ENCODE assay signal across 15 cellular contexts in genomic region chr20:60283281-60283680, GRCh38.
DNase-seq lines count a peak whose midpoint lies in the region; ATAC-seq and TF ChIP-seq lines count a peak whose summit lies in the region.
"Had no signal": no experiment of that assay in that cellular context is flagged by ENCODE, and none has a peak within 500 bp of the region (broad histone marks: within the 10 kb centered on the region; RNA-seq: fewer than 3 reads in every experiment).

No MANE protein-coding gene starts in this region.

- no peak overlapping the region for H3K4me3 Mint-ChIP-seq in GM23338
- H3K4me3 Mint-ChIP-seq in activated T-helper 1 cell treated with anti-CD3 and anti-CD28 coated beads, Interleukin-12 subunit alpha, Interleukin-12 subunit beta, Interleukin-2, Interleukin-4 antibody, amounts not matched to agents 30 ng/mL and 10 ng/mL and 1 ng/mL, durations not matched to agents 14 hours and 24 hours and 36 hours = no peak overlapping the region

- H3K4me2 ChIP-seq in GM23338 = no peak overlapping the region
- no peak overlapping the region for H3K4me2 ChIP-seq in OCI-LY7 (ENCODE audit: low read length)

- H3F3A ChIP-seq in GM23338 (replicated peaks; ENCODE audit: low read depth) = no peaks in the 10 kb centered on the region

- no peaks in the 10 kb centered on the region for H3K4me1 Mint-ChIP-seq in GM23338
- no peaks in the 10 kb centered on the region for H3K4me1 Mint-ChIP-seq in activated T-helper 1 cell treated with anti-CD3 and anti-CD28 coated beads, Interleukin-12 subunit alpha, Interleukin-12 subunit beta, Interleukin-2, Interleukin-4 antibody, amounts not matched to agents 30 ng/mL and 10 ng/mL and 1 ng/mL, durations not matched to agents 14 hours and 24 hours and 36 hours (ENCODE audit: low read depth)

- H3K9me3 Mint-ChIP-seq in GM23338 = peaks cover 88% of the 10 kb centered on the region
- peaks cover 18% of the 10 kb centered on the region for H3K9me3 Mint-ChIP-seq in activated T-helper 1 cell treated with anti-CD3 and anti-CD28 coated beads, Interleukin-12 subunit alpha, Interleukin-12 subunit beta, Interleukin-2, Interleukin-4 antibody, amounts not matched to agents 30 ng/mL and 10 ng/mL and 1 ng/mL, durations not matched to agents 14 hours and 24 hours and 36 hours

- DNase-seq in NCI-H2196 (lab: John Stamatoyannopoulos, UW; ENCODE audit: unreplicated experiment) (peak; percentile 17), NCI-H2196 treated with DMSO at 0.1 percent for 48 hours (lab: John Stamatoyannopoulos, UW; ENCODE audit: unreplicated experiment) (no peak), GM23338 (ENCODE audit: low spot score) (peak; percentile 30), OCI-LY7 (ENCODE audit: low spot score) (peak; percentile 13), fibroblast of mammary gland (ENCODE audit: low read depth) (peak; percentile 11), NCI-H2227 treated with DMSO at 0.1 percent for 48 hours (lab: John Stamatoyannopoulos, UW) (no peak)
- no peak for DNase-seq in activated T-helper 1 cell treated with anti-CD3 and anti-CD28 coated beads, Interleukin-12 subunit alpha, Interleukin-12 subunit beta, Interleukin-2, Interleukin-4 antibody, amounts not matched to agents 30 ng/mL and 10 ng/mL and 1 ng/mL, durations not matched to agents 14 hours and 24 hours and 36 hours (ENCODE audit: low spot score)
- DNase-seq in stimulated activated CD4-positive, alpha-beta T cell treated with anti-CD3 and anti-CD28 coated beads, Interleukin-4, amount 100 ng/mL, for 4 hours = no peak
- DNase-seq: C1 segment of cervical spinal cord, GM23248, NCI-H1930, NCI-H2171 treated with DMSO at 0.1 percent for 48 hours, NCI-H510A treated with DMSO at 0.1 percent for 48 hours had no signal

- H3K9me3 ChIP-seq in OCI-LY7 (ENCODE audit: low read length) = peaks cover 16% of the 10 kb centered on the region

- H3K9me2 ChIP-seq in GM23338 (ENCODE audit: insufficient read depth) = no peaks in the 10 kb centered on the region
- H3K9me2 ChIP-seq in OCI-LY7 (ENCODE audit: insufficient read depth, low read length) = no peaks in the 10 kb centered on the region

- H3K4me3 ChIP-seq in GM23338 = no peak overlapping the region
- no peak overlapping the region for H3K4me3 ChIP-seq in OCI-LY7 (ENCODE audit: low read depth, low read length, poor library complexity, severe bottlenecking)
- H3K4me3 ChIP-seq in fibroblast of mammary gland (ENCODE audit: control insufficient read depth, low read depth, low read length) = no peak overlapping the region
- H3K4me3 ChIP-seq: GM23248, SJSA1 had no signal

- H3K4me1 ChIP-seq in GM23338 (ENCODE audit: insufficient read depth) (no peaks in the 10 kb centered on the region), OCI-LY7 (ENCODE audit: insufficient read depth, low read length, poor library complexity, severe bottlenecking) (no peaks in the 10 kb centered on the region)
- H3K4me1 ChIP-seq: SJSA1 had no signal

- intact Hi-C loops in OCI-LY7 (cut with micrococcal nuclease; ENCODE audit: unreplicated experiment) = no loop called here
- intact Hi-C loops in activated T-helper 1 cell treated with anti-CD3 and anti-CD28 coated beads, Interleukin-12 subunit alpha, Interleukin-12 subunit beta, Interleukin-2, Interleukin-4 antibody, amounts not matched to agents 30 ng/mL and 10 ng/mL and 1 ng/mL, durations not matched to agents 14 hours and 24 hours and 36 hours (cut with micrococcal nuclease) = no loop called here

- CTCF ChIA-PET in OCI-LY7 (lab: Charles Lee; ENCODE audit: unreplicated experiment) = no interaction called here

- H3K36me3 ChIP-seq in GM23338 (ENCODE audit: insufficient read depth) = peaks cover 3% of the 10 kb centered on the region; the same call in 1 of the 2 replicates
- no peaks in the 10 kb centered on the region for H3K36me3 ChIP-seq in OCI-LY7 (ENCODE audit: insufficient read depth, low read length)
- H3K36me3 ChIP-seq: SJSA1 had no signal

- TF ChIP-seq CTCF in GM23338 (conservative IDR thresholded peaks at IDR 0.05; ENCODE audit: low read depth in 2 of 2) = no peak
- no peak for TF ChIP-seq CTCF in OCI-LY7 (conservative IDR thresholded peaks at IDR 0.05; ENCODE audit: low read length)
- TF ChIP-seq CTCF in fibroblast of mammary gland (conservative IDR thresholded peaks at IDR 0.05; ENCODE audit: control insufficient read depth, insufficient read depth, low read depth, low read length) = no peak

- no peaks in the 10 kb centered on the region for H3K27me3 ChIP-seq in GM23338 (ENCODE audit: insufficient read depth)
- H3K27me3 ChIP-seq: SJSA1 had no signal

- H4K20me1 ChIP-seq in GM23338 (replicated peaks; ENCODE audit: insufficient read depth) (no peaks in the 10 kb centered on the region), OCI-LY7 (ENCODE audit: insufficient read depth, low read length) (no peaks in the 10 kb centered on the region)

- BruUV-seq in OCI-LY7 (replicated peaks; lab: Mats Ljungman, UMichigan) = no TSS peak

- H3K79me2 ChIP-seq in GM23338 (replicated peaks; ENCODE audit: insufficient read depth) (no peaks in the 10 kb centered on the region), OCI-LY7 (ENCODE audit: insufficient read depth, low read depth, low read length) (no peaks in the 10 kb centered on the region)

- peaks cover 28% of the 10 kb centered on the region for H3K36me3 Mint-ChIP-seq in GM23338 (ENCODE audit: low read depth)
- H3K36me3 Mint-ChIP-seq in activated T-helper 1 cell treated with anti-CD3 and anti-CD28 coated beads, Interleukin-12 subunit alpha, Interleukin-12 subunit beta, Interleukin-2, Interleukin-4 antibody, amounts not matched to agents 30 ng/mL and 10 ng/mL and 1 ng/mL, durations not matched to agents 14 hours and 24 hours and 36 hours (ENCODE audit: low read depth) = peaks cover 3% of the 10 kb centered on the region

- POLR2A ChIA-PET in OCI-LY7 (lab: Charles Lee) = no interaction called here

- ATAC-seq in GM23338 = no peak
- ATAC-seq: HCT116 had no signal

- H2AFZ ChIP-seq in GM23338 (no peak overlapping the region), OCI-LY7 (ENCODE audit: low read length) (no peak overlapping the region)
- H2AFZ ChIP-seq: GM23248 had no signal

- H3K27me3 Mint-ChIP-seq in GM23338 (ENCODE audit: insufficient read depth, low read depth, poor library complexity) = peaks cover 8% of the 10 kb centered on the region
- no peaks in the 10 kb centered on the region for H3K27me3 Mint-ChIP-seq in activated T-helper 1 cell treated with anti-CD3 and anti-CD28 coated beads, Interleukin-12 subunit alpha, Interleukin-12 subunit beta, Interleukin-2, Interleukin-4 antibody, amounts not matched to agents 30 ng/mL and 10 ng/mL and 1 ng/mL, durations not matched to agents 14 hours and 24 hours and 36 hours (ENCODE audit: insufficient read depth)

- H3K27ac ChIP-seq in GM23338 (ENCODE audit: low read depth) (no peak overlapping the region), OCI-LY7 (ENCODE audit: low read depth, low read length, poor library complexity, severe bottlenecking) (no peak overlapping the region)
- H3K27ac ChIP-seq: GM23248, SJSA1 had no signal

- no peak overlapping the region for H3K27ac Mint-ChIP-seq in GM23338
- no peak overlapping the region for H3K27ac Mint-ChIP-seq in activated T-helper 1 cell treated with anti-CD3 and anti-CD28 coated beads, Interleukin-12 subunit alpha, Interleukin-12 subunit beta, Interleukin-2, Interleukin-4 antibody, amounts not matched to agents 30 ng/mL and 10 ng/mL and 1 ng/mL, durations not matched to agents 14 hours and 24 hours and 36 hours

TF ChIP-seq in GM23338, 12 proteins besides CTCF, POLR2A, EP300 and RAD21:
- TF ChIP-seq EZH2 (IDR thresholded peaks at IDR 0.05; ENCODE audit: low read depth, unreplicated experiment) = no peak
- TF ChIP-seq ZNF114 (CRISPR knock-in tag; IDR thresholded peaks at IDR 0.05) = no peak
- no peak for TF ChIP-seq STAT1 (IDR thresholded peaks at IDR 0.05; ENCODE audit: unreplicated experiment)
- TF ChIP-seq NANOG (IDR thresholded peaks at IDR 0.05; ENCODE audit: borderline replicate concordance) = no peak
- TF ChIP-seq REST (IDR thresholded peaks at IDR 0.05; ENCODE audit: unreplicated experiment) = no peak
- TF ChIP-seq, protein P1, sequence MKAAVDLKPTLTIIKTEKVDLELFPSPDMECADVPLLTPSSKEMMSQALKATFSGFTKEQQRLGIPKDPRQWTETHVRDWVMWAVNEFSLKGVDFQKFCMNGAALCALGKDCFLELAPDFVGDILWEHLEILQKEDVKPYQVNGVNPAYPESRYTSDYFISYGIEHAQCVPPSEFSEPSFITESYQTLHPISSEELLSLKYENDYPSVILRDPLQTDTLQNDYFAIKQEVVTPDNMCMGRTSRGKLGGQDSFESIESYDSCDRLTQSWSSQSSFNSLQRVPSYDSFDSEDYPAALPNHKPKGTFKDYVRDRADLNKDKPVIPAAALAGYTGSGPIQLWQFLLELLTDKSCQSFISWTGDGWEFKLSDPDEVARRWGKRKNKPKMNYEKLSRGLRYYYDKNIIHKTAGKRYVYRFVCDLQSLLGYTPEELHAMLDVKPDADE (IDR thresholded peaks at IDR 0.05) = no peak
- no peak for TF ChIP-seq JUNB (IDR thresholded peaks at IDR 0.05; ENCODE audit: unreplicated experiment)

Comparison
In these comparisons a context has a peak if more than half of its experiments do, and no peak if none do; other contexts are left out.
1. DNase-seq: peak in NCI-H2196 (single experiment), GM23338 (single experiment), OCI-LY7 (single experiment) and fibroblast of mammary gland (single experiment); none in NCI-H2196 treated with DMSO at 0.1 percent for 48 hours (single experiment), NCI-H2227 treated with DMSO at 0.1 percent for 48 hours (single experiment), activated T-helper 1 cell treated with anti-CD3 and anti-CD28 coated beads, Interleukin-12 subunit alpha, Interleukin-12 subunit beta, Interleukin-2, Interleukin-4 antibody, amounts not matched to agents 30 ng/mL and 10 ng/mL and 1 ng/mL, durations not matched to agents 14 hours and 24 hours and 36 hours (single experiment) and stimulated activated CD4-positive, alpha-beta T cell treated with anti-CD3 and anti-CD28 coated beads, Interleukin-4, amount 100 ng/mL, for 4 hours (0 of 2).